Comparison of ENCODE assay signal across 17 cellular contexts in genomic region chr3:69803871-69804270, GRCh38.
A peak's percentile ranks its signal among the peaks of the same experiment; 100 is the strongest.
DNase-seq lines count a peak whose midpoint lies in the region; ATAC-seq and TF ChIP-seq lines count a peak whose summit lies in the region.
"Had no signal": no experiment of that assay in that cellular context is flagged by ENCODE, and none has a peak within 500 bp of the region (broad histone marks: within the 10 kb centered on the region; RNA-seq: fewer than 3 reads in every experiment).

No MANE protein-coding gene starts in this region.

- ATAC-seq in GM18505 (IDR thresholded peaks at IDR 0.05; ENCODE audit: unreplicated experiment) = no peak
- ATAC-seq in HG03039 (IDR thresholded peaks at IDR 0.05; ENCODE audit: unreplicated experiment) = no peak

- no peak overlapping the region for H3K4me3 ChIP-seq in fibroblast of lung (replicated peaks in 1 of 4; ENCODE audit: control extremely low read depth in 1 of 4, insufficient read depth in 1 of 4, low read depth in 3 of 4, low read length in 4 of 4)
- H3K4me3 ChIP-seq: PC-9, SJCRH30 had no signal

- no peaks in the 10 kb centered on the region for H4K20me1 ChIP-seq in fibroblast of lung (ENCODE audit: control insufficient read depth, extremely low read depth, insufficient read depth, low read length)

- H3K4me1 Mint-ChIP-seq in progenitor cell of endocrine pancreas (ENCODE audit: low read depth) = peaks cover 1% of the 10 kb centered on the region

- DNase-seq in H4 (ENCODE audit: low spot score) = peak; percentile 25
- peak; percentile 47 for DNase-seq in RPMI7951 (ENCODE audit: low read depth)
- no peak for DNase-seq in fibroblast of lung (ENCODE audit: low read depth in 2 of 2)
- no peak for DNase-seq in progenitor cell of endocrine pancreas (ENCODE audit: low spot score, unreplicated experiment)
- no peak for DNase-seq in substantia nigra (lab: John Stamatoyannopoulos, UW)
- DNase-seq: DMS79, H7, KBM-7, NCI-H1417 treated with DMSO at 0.1 percent for 48 hours, NCI-H1930, NCI-H345, NCI-H524 treated with DMSO at 0.1 percent for 48 hours, PC-9, SJCRH30 had no signal

- no peak overlapping the region for H3K9ac ChIP-seq in fibroblast of lung (ENCODE audit: insufficient read depth, low read length)

- H3K27me3 Mint-ChIP-seq in progenitor cell of endocrine pancreas = no peaks in the 10 kb centered on the region

- no peaks in the 10 kb centered on the region for H3K36me3 Mint-ChIP-seq in progenitor cell of endocrine pancreas (ENCODE audit: insufficient read depth)

- H3K27ac ChIP-seq in fibroblast of lung (ENCODE audit: insufficient read depth, low read length) = no peak overlapping the region
- H3K27ac ChIP-seq in substantia nigra (ENCODE audit: low read depth, low read length, poor library complexity, severe bottlenecking) = no peak overlapping the region
- H3K27ac ChIP-seq: C4-2B, PC-9, SJCRH30 had no signal

- no peaks in the 10 kb centered on the region for H3K79me2 ChIP-seq in fibroblast of lung (ENCODE audit: control insufficient read depth, insufficient read depth, low read length)

- no peak overlapping the region for H2AFZ ChIP-seq in fibroblast of lung (ENCODE audit: low read length)
- H2AFZ ChIP-seq: PC-9 had no signal

- TF ChIP-seq POLR2A in GM18505 (IDR thresholded peaks at IDR 0.05; ENCODE audit: borderline replicate concordance, extremely low read depth, insufficient read depth, insufficient read length) = no peak

- peaks cover 4% of the 10 kb centered on the region for H3K4me1 ChIP-seq in fibroblast of lung (ENCODE audit: control insufficient read depth, extremely low read depth, insufficient read depth, low read length)
- H3K4me1 ChIP-seq: SJCRH30 had no signal

- TF ChIP-seq CTCF in fibroblast of lung (conservative IDR thresholded peaks at IDR 0.05 in 1 of 2, IDR thresholded peaks at IDR 0.05 in 1 of 2; ENCODE audit: low read depth in 1 of 2, low read length in 2 of 2) = no peak
- no peak for TF ChIP-seq CTCF in progenitor cell of endocrine pancreas (IDR thresholded peaks at IDR 0.05; ENCODE audit: unreplicated experiment)

- H3K9me3 ChIP-seq in fibroblast of lung (ENCODE audit: control insufficient read depth, insufficient read depth, low read depth, low read length) = no peaks in the 10 kb centered on the region
- H3K9me3 ChIP-seq: SJCRH30 had no signal

- H3K4me3 Mint-ChIP-seq in progenitor cell of endocrine pancreas (ENCODE audit: low read depth) = no peak overlapping the region

- H3K4me2 ChIP-seq in fibroblast of lung (ENCODE audit: extremely low read depth, insufficient read depth, low read length) = peak overlapping the region; percentile 27
- H3K4me2 ChIP-seq: PC-9 had no signal

- no peaks in the 10 kb centered on the region for H3K36me3 ChIP-seq in fibroblast of lung (ENCODE audit: control insufficient read depth, insufficient read depth, low read length)
- H3K36me3 ChIP-seq: SJCRH30 had no signal

- peaks cover 4% of the 10 kb centered on the region for H3K9me3 Mint-ChIP-seq in progenitor cell of endocrine pancreas (ENCODE audit: low read depth)

- H3K27ac Mint-ChIP-seq in progenitor cell of endocrine pancreas = peak overlapping the region; percentile 85

- no peaks in the 10 kb centered on the region for H3K27me3 ChIP-seq in fibroblast of lung (ENCODE audit: control insufficient read depth, insufficient read depth, low read length)
- H3K27me3 ChIP-seq: SJCRH30 had no signal

Comparison
In these comparisons a context has a peak if more than half of its experiments do, and no peak if none do; other contexts are left out.
1. DNase-seq: peak in H4 (single experiment) and RPMI7951 (single experiment); none in fibroblast of lung (0 of 2), progenitor cell of endocrine pancreas (single experiment) and substantia nigra (0 of 49).